Comparison of ENCODE assay signal across 13 cellular contexts in the genomic region with DNA sequence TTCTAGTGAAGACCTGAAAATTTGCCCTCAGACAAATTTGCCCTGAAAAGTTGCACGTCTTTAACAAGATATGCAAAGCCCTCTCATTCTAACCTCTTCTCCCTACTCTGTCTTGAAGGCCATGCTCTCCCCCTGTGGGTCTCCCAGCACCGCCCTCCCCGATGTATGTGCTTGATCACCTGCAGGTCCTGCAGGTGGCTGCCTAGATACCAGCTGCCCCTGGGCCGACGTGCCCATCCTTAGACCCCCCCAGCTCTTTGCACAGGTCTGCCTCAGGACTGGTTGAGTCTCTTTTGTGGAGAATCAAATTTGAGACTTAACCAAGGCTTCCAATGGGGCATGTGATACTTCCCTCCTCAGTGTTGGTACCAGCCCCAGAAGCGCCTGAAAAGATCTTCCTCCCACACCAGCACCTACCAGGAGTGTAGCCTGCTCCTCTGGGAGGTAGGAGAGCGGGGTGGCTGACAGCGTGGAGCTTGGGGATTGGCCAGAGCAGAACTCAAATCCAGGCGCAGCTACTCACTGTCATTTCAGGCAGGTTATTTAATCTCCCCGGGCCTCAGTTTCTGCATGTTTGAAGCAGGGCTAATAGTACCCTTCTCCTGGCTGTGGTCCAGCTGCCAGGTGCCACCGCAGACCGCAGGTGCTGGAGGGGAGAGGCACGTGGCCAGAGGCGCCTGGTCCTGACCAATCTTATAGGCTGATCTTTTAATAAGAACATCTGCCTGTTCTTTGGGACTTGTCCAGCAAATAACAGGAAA. TPM values are rescaled to one million over a fixed set of nuclear protein-coding genes. Genes with fewer than 3 reads are reported as not detected.
DNase-seq lines count a peak whose midpoint lies in the region; ATAC-seq and TF ChIP-seq lines count a peak whose summit lies in the region.
"Had no signal": no experiment of that assay in that cellular context is flagged by ENCODE, and none has a peak within 500 bp of the region (broad histone marks: within the 10 kb centered on the region; RNA-seq: fewer than 3 reads in every experiment).

No MANE protein-coding gene starts in this region.

- H3K27ac ChIP-seq in gastroesophageal sphincter, result no peak overlapping the region
- H3K27ac ChIP-seq: thoracic aorta had no signal

- peaks cover 0 to 11% (median under 1%) of the 10 kb centered on the region in 3 donors for H3K4me1 ChIP-seq in gastroesophageal sphincter

- no peaks in the 10 kb centered on the region for H3K9me3 Mint-ChIP-seq in neural crest cell

- peak overlapping the region; percentile 53 for H3K4me3 Mint-ChIP-seq in neural crest cell
- H3K4me3 Mint-ChIP-seq: B cell had no signal

- TF ChIP-seq CTCF in neural crest cell (conservative IDR thresholded peaks at IDR 0.05) (no peak), gastroesophageal sphincter (IDR thresholded peaks at IDR 0.05) (no peak)

- no peak for TF ChIP-seq POLR2A in gastroesophageal sphincter (IDR thresholded peaks at IDR 0.05)

- no peaks in the 10 kb centered on the region for H3K27me3 Mint-ChIP-seq in neural crest cell (ENCODE audit: low read depth)
- H3K27me3 Mint-ChIP-seq: B cell had no signal

- no peak for ATAC-seq in gastroesophageal sphincter

- H3K9me3 ChIP-seq in gastroesophageal sphincter, result no peaks in the 10 kb centered on the region
- H3K9me3 ChIP-seq: thoracic aorta had no signal

- WGBS in gastroesophageal sphincter (ENCODE audit: low coverage in 1 of 2), 2 donors, result 90 to 100% methylated on average over 1 to 3 of the region's 14 CpGs

- H3K36me3 ChIP-seq in gastroesophageal sphincter, result peaks cover 0 to 25% of the 10 kb centered on the region in 2 donors
- H3K36me3 ChIP-seq: thoracic aorta had no signal

- peak; percentile 92 for DNase-seq in DMS79 treated with DMSO at 0.1 percent for 48 hours (lab: John Stamatoyannopoulos, UW)
- DNase-seq in NCI-H2029 treated with DMSO at 0.1 percent for 48 hours (lab: John Stamatoyannopoulos, UW), result peak; percentile 81
- peak; percentile 92 for DNase-seq in SHP77 treated with DMSO at 0.1 percent for 48 hours (lab: John Stamatoyannopoulos, UW)
- DNase-seq in neural crest cell (ENCODE audit: low read depth, low spot score), result no peak
- DNase-seq in hippocampal formation (lab: John Stamatoyannopoulos, UW), result no peak
- DNase-seq in activated CD8-positive, alpha-beta memory T cell treated with anti-CD3 and anti-CD28 coated beads for 24 hours, result no peak
- no peak for DNase-seq in AG08396 (ENCODE audit: low spot score)
- DNase-seq: activated CD8-positive, alpha-beta memory T cell treated with anti-CD3 and anti-CD28 coated beads, Interleukin-2, amount 50 U/mL, for 48 hours; effector memory CD4-positive, alpha-beta T cell; mesendoderm had no signal

- no peak for TF ChIP-seq EP300 in gastroesophageal sphincter (IDR thresholded peaks at IDR 0.05)

- H3K4me1 Mint-ChIP-seq in neural crest cell, result peaks cover under 1% of the 10 kb centered on the region

- no peak overlapping the region for H3K4me3 ChIP-seq in gastroesophageal sphincter
- H3K4me3 ChIP-seq: thoracic aorta had no signal

- H3K36me3 Mint-ChIP-seq in neural crest cell (ENCODE audit: low read depth), result no peaks in the 10 kb centered on the region

- no peaks in the 10 kb centered on the region for H3K27me3 ChIP-seq in gastroesophageal sphincter

- no peak overlapping the region for H3K27ac Mint-ChIP-seq in neural crest cell (ENCODE audit: unreplicated experiment)
- H3K27ac Mint-ChIP-seq: B cell had no signal

RNA-seq across cellular contexts. Expression of gene MRPL38, which starts 4.5 kb away (rescaled TPM):
- total RNA-seq in neural crest cell (111 and 115 TPM in 2 replicates), gastroesophageal sphincter (10 to 100 TPM; 18.4 to 69.6 (median 44.3) TPM)

RNA-seq across cellular contexts. Expression of gene TRIM65, which starts 12.5 kb away (rescaled TPM):
- total RNA-seq in neural crest cell (23.3 and 27.4 TPM in 2 replicates), gastroesophageal sphincter (10 to 100 TPM; 18.7 to 34.4 (median 31.2) TPM)

RNA-seq across cellular contexts. Expression of gene TRIM47, which starts 30.9 kb away (rescaled TPM):
- 0.91 and 1.9 TPM in 2 replicates for total RNA-seq in neural crest cell
- 100 to 1,000 TPM in 1 of 4 donors, 10 to 100 TPM in 3; 21.0 to 146 (median 40.8) TPM for total RNA-seq in gastroesophageal sphincter

RNA-seq across cellular contexts. Expression of gene FBF1, which starts 31.6 kb away (rescaled TPM):
- total RNA-seq in neural crest cell, result 21.7 and 25.9 TPM in 2 replicates
- 10 to 100 TPM in 1 of 4 donors, 1 to 10 TPM in 3; 4.6 to 20.2 (median 7.7) TPM for total RNA-seq in gastroesophageal sphincter

RNA-seq across cellular contexts. Expression of gene WBP2, which starts 54.1 kb away (rescaled TPM):
- total RNA-seq in neural crest cell, result 49.3 and 53.3 TPM in 2 replicates
- total RNA-seq in gastroesophageal sphincter, result 10 to 100 TPM; 50.0 to 83.9 (median 57.6) TPM

Comparison
In these comparisons a context has a peak if more than half of its experiments do, and no peak if none do; other contexts are left out.
1. DNase-seq: peak in DMS79 treated with DMSO at 0.1 percent for 48 hours (single experiment), NCI-H2029 treated with DMSO at 0.1 percent for 48 hours (single experiment) and SHP77 treated with DMSO at 0.1 percent for 48 hours (single experiment); none in neural crest cell (single experiment), hippocampal formation (0 of 2), activated CD8-positive, alpha-beta memory T cell treated with anti-CD3 and anti-CD28 coated beads for 24 hours (single experiment) and AG08396 (single experiment).